In the genomic region with DNA sequence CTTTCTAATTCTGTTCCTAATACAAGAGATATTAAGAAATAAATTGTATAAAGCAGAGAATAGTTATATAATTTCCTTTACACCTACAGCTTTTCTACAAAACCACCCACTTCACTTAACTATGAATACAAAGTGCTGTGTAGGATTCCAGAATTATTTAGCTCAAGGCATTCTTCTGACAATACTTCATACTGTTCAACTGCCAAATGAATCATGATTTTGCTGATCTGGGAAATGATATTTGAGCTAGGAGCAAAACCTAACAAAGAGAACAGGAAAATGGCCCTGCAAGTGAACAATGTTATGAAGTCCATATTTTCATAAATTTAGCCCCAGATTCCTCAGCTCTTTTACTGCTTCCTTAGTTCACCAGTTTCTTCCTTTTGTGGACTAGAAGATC, we compare ENCODE assay signal across 18 cellular contexts. TPM values are rescaled to one million over a fixed set of nuclear protein-coding genes. Genes with fewer than 3 reads are reported as not detected.
DNase-seq lines count a peak whose midpoint lies in the region; ATAC-seq, FAIRE-seq and TF ChIP-seq lines count a peak whose summit lies in the region.
"Had no signal": no experiment of that assay in that cellular context is flagged by ENCODE, and none has a peak within 500 bp of the region (broad histone marks: within the 10 kb centered on the region; RNA-seq: fewer than 3 reads in every experiment).

No MANE protein-coding gene starts in this region.

- no peak overlapping the region for H3K4me3 Mint-ChIP-seq in T-helper 17 cell
- H3K4me3 Mint-ChIP-seq: activated naive CD8-positive, alpha-beta T cell; effector memory CD8-positive, alpha-beta T cell; memory B cell had no signal

- no peaks in the 10 kb centered on the region for H3K27me3 Mint-ChIP-seq in T-helper 17 cell
- H3K27me3 Mint-ChIP-seq: activated naive CD8-positive, alpha-beta T cell; effector memory CD8-positive, alpha-beta T cell; memory B cell had no signal

- peak overlapping the region; percentile 32 for H3K27ac Mint-ChIP-seq in T-helper 17 cell
- H3K27ac Mint-ChIP-seq: activated naive CD8-positive, alpha-beta T cell; memory B cell had no signal

- H3K4me1 ChIP-seq in endothelial cell of umbilical vein (ENCODE audit: control insufficient read depth, extremely low read depth, insufficient read depth, low read length) (peaks cover 12% of the 10 kb centered on the region), HepG2 (ENCODE audit: insufficient read depth, low read length) (no peaks in the 10 kb centered on the region), kidney (ENCODE audit: control insufficient read depth in 1 of 2, insufficient read depth in 1 of 2, low read depth in 1 of 2, low read length in 2 of 2) (no peaks in the 10 kb centered on the region)
- H3K4me1 ChIP-seq: HAP-1 had no signal

- FAIRE-seq in endothelial cell of umbilical vein (lab: Jason Lieb, UNC) (peak; percentile 92), HepG2 (lab: Jason Lieb, UNC) (no peak), kidney (lab: Jason Lieb, UNC) (no peak)
- FAIRE-seq: GM18507, TTC549 had no signal

- H3K36me3 ChIP-seq in endothelial cell of umbilical vein (ENCODE audit: control insufficient read depth in 2 of 2, extremely low read depth in 1 of 2, insufficient read depth in 2 of 2, low read length in 2 of 2), result peaks cover 7 to 9% of the 10 kb centered on the region in 2 experiments
- peaks cover 10 to 62% of the 10 kb centered on the region in 2 experiments for H3K36me3 ChIP-seq in HepG2 (replicated peaks in 1 of 2; ENCODE audit: control insufficient read depth in 1 of 2, insufficient read depth in 2 of 2, low read length in 2 of 2)
- H3K36me3 ChIP-seq in kidney (ENCODE audit: control insufficient read depth in 1 of 2, insufficient read depth in 2 of 2, low read length in 2 of 2), result peaks cover 27 to 66% of the 10 kb centered on the region in 2 donors

- in situ Hi-C loops in HepG2 (cut with HindIII; ENCODE audit: extremely low pct_ligation_motif_present, low pct_unique_long_range_greater_than_20kb), result no loop called here

- H3K4me1 Mint-ChIP-seq in T-helper 17 cell, result peaks cover 9% of the 10 kb centered on the region
- H3K4me1 Mint-ChIP-seq: memory B cell had no signal

- peaks cover 10% of the 10 kb centered on the region for H3K36me3 Mint-ChIP-seq in T-helper 17 cell (ENCODE audit: low read depth)

- peak overlapping the region; percentile 67 for H2AFZ ChIP-seq in endothelial cell of umbilical vein (ENCODE audit: low read depth, low read length)
- no peak overlapping the region for H2AFZ ChIP-seq in HepG2 (ENCODE audit: low read length)

- H3K27ac ChIP-seq in endothelial cell of umbilical vein (ENCODE audit: insufficient read depth, low read depth, low read length), result peak overlapping the region; percentile 83
- no peak overlapping the region for H3K27ac ChIP-seq in HepG2 (ENCODE audit: extremely low read length, insufficient read depth, low read length)
- no peak overlapping the region for H3K27ac ChIP-seq in kidney (ENCODE audit: low read depth in 2 of 2, low read length in 2 of 2)
- H3K27ac ChIP-seq: C4-2B, RWPE1 had no signal

- no peak for TF ChIP-seq RAD21 in HepG2 (CRISPR knock-in tag; IDR thresholded peaks at IDR 0.05)

- H3K4me3 ChIP-seq in endothelial cell of umbilical vein (replicated peaks in 1 of 3; ENCODE audit: insufficient read depth in 1 of 3, low read depth in 1 of 3, low read length in 3 of 3) (no peak overlapping the region), HepG2 (replicated peaks in 1 of 3; ENCODE audit: insufficient read depth in 1 of 3, low read depth in 2 of 3, low read length in 3 of 3) (no peak overlapping the region), kidney (ENCODE audit: low read length in 2 of 2) (no peak overlapping the region)
- H3K4me3 ChIP-seq: HAP-1 had no signal

- no peak for ATAC-seq in T-helper 17 cell
- no peak for ATAC-seq in HepG2
- no peak for ATAC-seq in HG02588 (IDR thresholded peaks at IDR 0.05; ENCODE audit: unreplicated experiment)
- ATAC-seq: effector memory CD8-positive, alpha-beta T cell had no signal

- no peaks in the 10 kb centered on the region for H3K27me3 ChIP-seq in endothelial cell of umbilical vein (ENCODE audit: control insufficient read depth in 2 of 2, insufficient read depth in 2 of 2, low read length in 2 of 2)
- H3K27me3 ChIP-seq in HepG2 (ENCODE audit: control insufficient read depth in 1 of 2, insufficient read depth in 2 of 2, low read length in 2 of 2), result no peaks in the 10 kb centered on the region

- TF ChIP-seq POLR2A in endothelial cell of umbilical vein (IDR thresholded peaks at IDR 0.05; ENCODE audit: low read depth, low read length) (no peak), HepG2 (IDR thresholded peaks at IDR 0.05; ENCODE audit: insufficient read depth in 1 of 2, low read depth in 2 of 2, low read length in 2 of 2) (no peak)

- H3K9ac ChIP-seq in endothelial cell of umbilical vein (replicated peaks; ENCODE audit: extremely low read depth, insufficient read depth, low read length) (peak overlapping the region; percentile 73), HepG2 (ENCODE audit: insufficient read depth, low read depth, low read length) (no peak overlapping the region), kidney (ENCODE audit: low read length in 2 of 2) (no peak overlapping the region)

- dilution Hi-C loops in endothelial cell of umbilical vein (cut with MboI; ENCODE audit: extremely low pct_ligation_motif_present, low sequenced_read_pairs), result no loop called here

- POLR2A ChIA-PET in endothelial cell of umbilical vein (lab: Charles Lee) (interaction anchor here (0.8 kb wide), 1 partner anchor 10 kb away, joined by 3 read pairs; no protein-coding TSS in a partner anchor), HepG2 (lab: Yijun Ruan, JAX) (interaction anchor here (1.0 kb wide), 1 partner anchor 56 kb away, joined by 3 read pairs; the partner anchor contains the start of genes NUDT21 and OGFOD1)

- BruUV-seq in endothelial cell of umbilical vein (replicated peaks; lab: Mats Ljungman, UMichigan) (no TSS peak), HepG2 (replicated peaks; lab: Mats Ljungman, UMichigan) (no TSS peak)

- no peak for TF ChIP-seq EP300 in HepG2 (IDR thresholded peaks at IDR 0.05; ENCODE audit: low read depth in 2 of 2, low read length in 2 of 2)
- TF ChIP-seq EP300 in HepG2 (CRISPR knock-in tag; IDR thresholded peaks at IDR 0.05; ENCODE audit: borderline replicate concordance), result no peak

- H3K9me1 ChIP-seq in endothelial cell of umbilical vein (replicated peaks; ENCODE audit: control insufficient read depth, extremely low read depth, insufficient read depth, low read length), result no peaks in the 10 kb centered on the region

- CTCF ChIA-PET in endothelial cell of umbilical vein (lab: Charles Lee), result interaction anchor here (1.0 to 1.4 kb wide), 7 partner anchors 9 to 195 kb away, joined by 3 to 14 read pairs (median 4); no protein-coding TSS in a partner anchor
- CTCF ChIA-PET in HepG2 (lab: Yijun Ruan, JAX; ENCODE audit: low intra/inter-chr PET ratio, low total read pairs), result no interaction called here

- peak overlapping the region; percentile 61 for H3K4me2 ChIP-seq in endothelial cell of umbilical vein (ENCODE audit: insufficient read depth, low read length)
- no peak overlapping the region for H3K4me2 ChIP-seq in HepG2 (ENCODE audit: low read depth, low read length)

- TF ChIP-seq CTCF in endothelial cell of umbilical vein (IDR thresholded peaks at IDR 0.05; ENCODE audit: extremely low read depth in 1 of 2, insufficient read depth in 1 of 2, low read depth in 1 of 2, low read length in 2 of 2) (no peak), HepG2 (CRISPR knock-in tag; IDR thresholded peaks at IDR 0.05) (no peak), kidney (IDR thresholded peaks at IDR 0.05; ENCODE audit: borderline replicate concordance, extremely low read depth, insufficient read depth) (no peak)

- intact Hi-C loops in endothelial cell of umbilical vein (cut with micrococcal nuclease) (no loop called here), HepG2 (cut with micrococcal nuclease; ENCODE audit: unreplicated experiment) (no loop called here), kidney (cut with DNase I) (no loop called here)

- H4K20me1 ChIP-seq in endothelial cell of umbilical vein (replicated peaks; ENCODE audit: control insufficient read depth, extremely low read depth, insufficient read depth, low read length), result no peaks in the 10 kb centered on the region
- H4K20me1 ChIP-seq in HepG2 (ENCODE audit: insufficient read depth, low read length), result no peaks in the 10 kb centered on the region

- DNase-seq in AG20443 (ENCODE audit: low spot score), result peak; percentile 62
- no peak for DNase-seq in T-helper 17 cell
- peak; percentile 92 for DNase-seq in endothelial cell of umbilical vein (ENCODE audit: low read depth, low spot score)
- peak; percentile 67 for DNase-seq in non-pigmented ciliary epithelial cell (ENCODE audit: low read depth)
- DNase-seq in HepG2 (ENCODE audit: low spot score), result no peak
- DNase-seq in SKM-1 treated with dmso at 0.1 percent for 144 hours (lab: John Stamatoyannopoulos, UW; ENCODE audit: unreplicated experiment), result no peak
- DNase-seq in kidney, result no peak
- DNase-seq: effector memory CD8-positive, alpha-beta T cell; NCI-H510A treated with DMSO at 0.1 percent for 48 hours; occipital lobe had no signal

- no peaks in the 10 kb centered on the region for H3K79me2 ChIP-seq in endothelial cell of umbilical vein (ENCODE audit: control insufficient read depth, insufficient read depth, low read length)
- no peaks in the 10 kb centered on the region for H3K79me2 ChIP-seq in HepG2 (ENCODE audit: insufficient read depth, low read length)

- H3K9me3 ChIP-seq in T-helper 17 cell (ENCODE audit: control insufficient read depth, low read length, poor library complexity, severe bottlenecking), result no peaks in the 10 kb centered on the region
- no peaks in the 10 kb centered on the region for H3K9me3 ChIP-seq in endothelial cell of umbilical vein (replicated peaks; ENCODE audit: control insufficient read depth, insufficient read depth, low read length)
- H3K9me3 ChIP-seq in HepG2 (ENCODE audit: low read length), result no peaks in the 10 kb centered on the region
- H3K9me3 ChIP-seq in kidney (ENCODE audit: control insufficient read depth in 1 of 2, low read length in 2 of 2), result no peaks in the 10 kb centered on the region
- H3K9me3 ChIP-seq: HAP-1 had no signal

RNA-seq across cellular contexts. Expression of gene BBS2, which starts 12.9 kb away (rescaled TPM):
- total RNA-seq in T-helper 17 cell (10 to 100 TPM; 47.2 to 60.9 TPM), endothelial cell of umbilical vein (33.3 and 44.8 TPM in 2 replicates), HepG2 (2016; rRNA removed; fragmentation: Illumina TruSeq; extraction: Trizol) (59.7 and 63.5 TPM in 2 replicates), kidney (64.2 TPM)
- polyA plus RNA-seq in endothelial cell of umbilical vein (36.7 and 37.6 TPM in 2 replicates), HepG2 (2011; rRNA removed) (58.2 and 68.3 TPM in 2 replicates), kidney (ENCODE audit: insufficient read depth, low read depth, low replicate concordance) (46.5 TPM)
- 29.1 and 30.1 TPM in 2 replicates for polyA plus RNA-seq in endothelial cell of umbilical vein (2011; cell fraction: cytosol; rRNA removed)
- polyA plus RNA-seq in endothelial cell of umbilical vein (2011; cell fraction: nucleus; rRNA removed), result 176 and 180 TPM in 2 replicates
- 53.0 and 53.8 TPM in 2 replicates for polyA plus RNA-seq in endothelial cell of umbilical vein (2012)
- 48.6 and 57.4 TPM in 2 replicates for polyA minus RNA-seq in endothelial cell of umbilical vein
- polyA minus RNA-seq in endothelial cell of umbilical vein (2011; cell fraction: cytosol; rRNA and poly(A)+ RNA removed), result 31.4 TPM
- 43.3 and 62.8 TPM in 2 replicates for polyA minus RNA-seq in endothelial cell of umbilical vein (2011; cell fraction: nucleus; rRNA and poly(A)+ RNA removed)
- total RNA-seq in HepG2 (2016; cell fraction: cytosol; rRNA removed; fragmentation: Illumina TruSeq; extraction: Trizol; ENCODE audit: low read depth), result 11.6 and 13.5 TPM in 2 replicates
- total RNA-seq in HepG2 (2016; cell fraction: insoluble cytoplasmic fraction; rRNA removed; fragmentation: Illumina TruSeq; extraction: Trizol), result 58.4 and 59.3 TPM in 2 replicates
- 13.6 and 15.7 TPM in 2 replicates for total RNA-seq in HepG2 (2016; cell fraction: membrane; rRNA removed; fragmentation: Illumina TruSeq; extraction: Trizol)
- total RNA-seq in HepG2 (2016; cell fraction: nucleus; rRNA removed; fragmentation: Illumina TruSeq; extraction: Trizol), result 42.3 and 45.1 TPM in 2 replicates
- polyA plus RNA-seq in HepG2 (2011; cell fraction: cytosol; rRNA removed), result 25.1 and 27.0 TPM in 2 replicates
- 95.3 and 104 TPM in 2 replicates for polyA plus RNA-seq in HepG2 (2011; cell fraction: nucleus; rRNA removed)
- 30.0 and 44.8 TPM in 2 replicates for polyA plus RNA-seq in HepG2 (2012)
- polyA plus RNA-seq in HepG2 (2016; cell fraction: cytosol; fragmentation: Illumina TruSeq; extraction: Trizol; ENCODE audit: low read depth), result 2.8 and 2.9 TPM in 2 replicates
- 44.4 and 54.3 TPM in 2 replicates for polyA plus RNA-seq in HepG2 (2016; cell fraction: insoluble cytoplasmic fraction; fragmentation: Illumina TruSeq; extraction: Trizol; ENCODE audit: low read depth)
- 3.6 and 5.8 TPM in 2 replicates for polyA plus RNA-seq in HepG2 (2016; cell fraction: membrane; fragmentation: Illumina TruSeq; extraction: Trizol; ENCODE audit: low read depth)
- polyA plus RNA-seq in HepG2 (2016; cell fraction: nucleus; fragmentation: Illumina TruSeq; extraction: Trizol; ENCODE audit: insufficient read depth, low read depth), result 51.0 and 65.6 TPM in 2 replicates
- polyA minus RNA-seq in HepG2 (2011; rRNA and poly(A)+ RNA removed; ENCODE audit: low replicate concordance), result 43.0 and 46.6 TPM in 2 replicates
- polyA minus RNA-seq in HepG2 (2011; cell fraction: cytosol; rRNA and poly(A)+ RNA removed), result 29.7 and 39.9 TPM in 2 replicates
- 56.1 and 67.9 TPM in 2 replicates for polyA minus RNA-seq in HepG2 (2011; cell fraction: nucleus; rRNA and poly(A)+ RNA removed)

RNA-seq across cellular contexts. Expression of gene OGFOD1, which starts 55.6 kb away (rescaled TPM):
- 10 to 100 TPM; 19.9 to 26.1 TPM for total RNA-seq in T-helper 17 cell
- total RNA-seq in endothelial cell of umbilical vein, result 52.3 and 54.8 TPM in 2 replicates
- 16.5 and 26.6 TPM in 2 replicates for polyA plus RNA-seq in endothelial cell of umbilical vein
- polyA plus RNA-seq in endothelial cell of umbilical vein (2011; cell fraction: cytosol; rRNA removed), result 31.0 and 40.1 TPM in 2 replicates
- polyA plus RNA-seq in endothelial cell of umbilical vein (2011; cell fraction: nucleus; rRNA removed), result 21.6 and 28.6 TPM in 2 replicates
- 71.1 and 84.9 TPM in 2 replicates for polyA plus RNA-seq in endothelial cell of umbilical vein (2012)
- polyA minus RNA-seq in endothelial cell of umbilical vein, result 32.9 and 47.5 TPM in 2 replicates
- 23.4 TPM for polyA minus RNA-seq in endothelial cell of umbilical vein (2011; cell fraction: cytosol; rRNA and poly(A)+ RNA removed)
- polyA minus RNA-seq in endothelial cell of umbilical vein (2011; cell fraction: nucleus; rRNA and poly(A)+ RNA removed), result 13.9 and 26.3 TPM in 2 replicates
- 81.3 and 160 TPM in 2 replicates for total RNA-seq in HepG2 (2016; rRNA removed; fragmentation: Illumina TruSeq; extraction: Trizol)
- total RNA-seq in HepG2 (2016; cell fraction: cytosol; rRNA removed; fragmentation: Illumina TruSeq; extraction: Trizol; ENCODE audit: low read depth), result 6.6 and 8.4 TPM in 2 replicates
- 86.8 and 157 TPM in 2 replicates for total RNA-seq in HepG2 (2016; cell fraction: insoluble cytoplasmic fraction; rRNA removed; fragmentation: Illumina TruSeq; extraction: Trizol)
- 20.3 and 27.2 TPM in 2 replicates for total RNA-seq in HepG2 (2016; cell fraction: membrane; rRNA removed; fragmentation: Illumina TruSeq; extraction: Trizol)
- total RNA-seq in HepG2 (2016; cell fraction: nucleus; rRNA removed; fragmentation: Illumina TruSeq; extraction: Trizol), result 53.7 and 58.7 TPM in 2 replicates
- 31.1 and 35.2 TPM in 2 replicates for polyA plus RNA-seq in HepG2 (2011; rRNA removed)
- 20.7 and 32.8 TPM in 2 replicates for polyA plus RNA-seq in HepG2 (2011; cell fraction: cytosol; rRNA removed)
- 11.1 and 14.6 TPM in 2 replicates for polyA plus RNA-seq in HepG2 (2011; cell fraction: nucleus; rRNA removed)
- 44.7 and 68.7 TPM in 2 replicates for polyA plus RNA-seq in HepG2 (2012)
- polyA plus RNA-seq in HepG2 (2016; cell fraction: cytosol; fragmentation: Illumina TruSeq; extraction: Trizol; ENCODE audit: low read depth), result 6.1 and 7.5 TPM in 2 replicates
- 139 and 141 TPM in 2 replicates for polyA plus RNA-seq in HepG2 (2016; cell fraction: insoluble cytoplasmic fraction; fragmentation: Illumina TruSeq; extraction: Trizol; ENCODE audit: low read depth)
- 14.8 and 18.5 TPM in 2 replicates for polyA plus RNA-seq in HepG2 (2016; cell fraction: membrane; fragmentation: Illumina TruSeq; extraction: Trizol; ENCODE audit: low read depth)
- polyA plus RNA-seq in HepG2 (2016; cell fraction: nucleus; fragmentation: Illumina TruSeq; extraction: Trizol; ENCODE audit: insufficient read depth, low read depth), result 48.7 and 52.3 TPM in 2 replicates
- 28.6 and 57.3 TPM in 2 replicates for polyA minus RNA-seq in HepG2 (2011; rRNA and poly(A)+ RNA removed; ENCODE audit: low replicate concordance)
- polyA minus RNA-seq in HepG2 (2011; cell fraction: cytosol; rRNA and poly(A)+ RNA removed), result 24.4 and 40.4 TPM in 2 replicates
- 61.2 and 74.1 TPM in 2 replicates for polyA minus RNA-seq in HepG2 (2011; cell fraction: nucleus; rRNA and poly(A)+ RNA removed)
- total RNA-seq in kidney, result 39.4 TPM
- 16.1 TPM for polyA plus RNA-seq in kidney (ENCODE audit: insufficient read depth, low read depth, low replicate concordance)

RNA-seq across cellular contexts. Expression of gene NUDT21, which starts 55.8 kb away (rescaled TPM):
- total RNA-seq in T-helper 17 cell, result 10 to 100 TPM; 84.8 to 92.2 TPM
- total RNA-seq in endothelial cell of umbilical vein, result 155 and 158 TPM in 2 replicates
- polyA plus RNA-seq in endothelial cell of umbilical vein, result 48.2 and 56.4 TPM in 2 replicates
- 63.1 and 71.1 TPM in 2 replicates for polyA plus RNA-seq in endothelial cell of umbilical vein (2011; cell fraction: cytosol; rRNA removed)
- 40.0 and 43.5 TPM in 2 replicates for polyA plus RNA-seq in endothelial cell of umbilical vein (2011; cell fraction: nucleus; rRNA removed)
- 110 and 149 TPM in 2 replicates for polyA plus RNA-seq in endothelial cell of umbilical vein (2012)
- polyA minus RNA-seq in endothelial cell of umbilical vein, result 94.2 and 106 TPM in 2 replicates
- 82.9 TPM for polyA minus RNA-seq in endothelial cell of umbilical vein (2011; cell fraction: cytosol; rRNA and poly(A)+ RNA removed)
- polyA minus RNA-seq in endothelial cell of umbilical vein (2011; cell fraction: nucleus; rRNA and poly(A)+ RNA removed), result 45.8 and 50.7 TPM in 2 replicates
- 210 and 320 TPM in 2 replicates for total RNA-seq in HepG2 (2016; rRNA removed; fragmentation: Illumina TruSeq; extraction: Trizol)
- 59.7 and 74.4 TPM in 2 replicates for total RNA-seq in HepG2 (2016; cell fraction: cytosol; rRNA removed; fragmentation: Illumina TruSeq; extraction: Trizol; ENCODE audit: low read depth)
- 213 and 328 TPM in 2 replicates for total RNA-seq in HepG2 (2016; cell fraction: insoluble cytoplasmic fraction; rRNA removed; fragmentation: Illumina TruSeq; extraction: Trizol)
- total RNA-seq in HepG2 (2016; cell fraction: membrane; rRNA removed; fragmentation: Illumina TruSeq; extraction: Trizol), result 88.9 and 94.1 TPM in 2 replicates
- total RNA-seq in HepG2 (2016; cell fraction: nucleus; rRNA removed; fragmentation: Illumina TruSeq; extraction: Trizol), result 86.2 and 94.1 TPM in 2 replicates
- 162 and 177 TPM in 2 replicates for polyA plus RNA-seq in HepG2 (2011; rRNA removed)
- 66.5 and 107 TPM in 2 replicates for polyA plus RNA-seq in HepG2 (2011; cell fraction: cytosol; rRNA removed)
- polyA plus RNA-seq in HepG2 (2011; cell fraction: nucleus; rRNA removed), result 51.0 and 61.4 TPM in 2 replicates
- polyA plus RNA-seq in HepG2 (2012), result 136 and 140 TPM in 2 replicates
- 77.0 and 85.0 TPM in 2 replicates for polyA plus RNA-seq in HepG2 (2016; cell fraction: cytosol; fragmentation: Illumina TruSeq; extraction: Trizol; ENCODE audit: low read depth)
- polyA plus RNA-seq in HepG2 (2016; cell fraction: insoluble cytoplasmic fraction; fragmentation: Illumina TruSeq; extraction: Trizol; ENCODE audit: low read depth), result 268 and 272 TPM in 2 replicates
- polyA plus RNA-seq in HepG2 (2016; cell fraction: membrane; fragmentation: Illumina TruSeq; extraction: Trizol; ENCODE audit: low read depth), result 76.9 and 88.0 TPM in 2 replicates
- 92.2 and 106 TPM in 2 replicates for polyA plus RNA-seq in HepG2 (2016; cell fraction: nucleus; fragmentation: Illumina TruSeq; extraction: Trizol; ENCODE audit: insufficient read depth, low read depth)
- polyA minus RNA-seq in HepG2 (2011; rRNA and poly(A)+ RNA removed; ENCODE audit: low replicate concordance), result 103 and 183 TPM in 2 replicates
- polyA minus RNA-seq in HepG2 (2011; cell fraction: cytosol; rRNA and poly(A)+ RNA removed), result 89.5 and 101 TPM in 2 replicates
- 81.6 and 84.1 TPM in 2 replicates for polyA minus RNA-seq in HepG2 (2011; cell fraction: nucleus; rRNA and poly(A)+ RNA removed)
- total RNA-seq in kidney, result 117 TPM
- 47.1 TPM for polyA plus RNA-seq in kidney (ENCODE audit: insufficient read depth, low read depth, low replicate concordance)

RNA-seq across cellular contexts. Expression of gene MT4, which starts 57.9 kb away (rescaled TPM):
- total RNA-seq in T-helper 17 cell (not detected), endothelial cell of umbilical vein (not detected in 2 replicates), HepG2 (2016; rRNA removed; fragmentation: Illumina TruSeq; extraction: Trizol) (not detected in 2 replicates), kidney (not detected)
- polyA plus RNA-seq in endothelial cell of umbilical vein (not detected in 2 replicates), HepG2 (2011; rRNA removed) (not detected in 2 replicates), kidney (ENCODE audit: insufficient read depth, low read depth, low replicate concordance) (not detected)
- polyA plus RNA-seq in endothelial cell of umbilical vein (2011; cell fraction: cytosol; rRNA removed), result not detected in 2 replicates
- polyA plus RNA-seq in endothelial cell of umbilical vein (2011; cell fraction: nucleus; rRNA removed), result not detected in 2 replicates
- polyA plus RNA-seq in endothelial cell of umbilical vein (2012), result not detected in 2 replicates
- not detected in 2 replicates for polyA minus RNA-seq in endothelial cell of umbilical vein
- polyA minus RNA-seq in endothelial cell of umbilical vein (2011; cell fraction: cytosol; rRNA and poly(A)+ RNA removed), result not detected
- polyA minus RNA-seq in endothelial cell of umbilical vein (2011; cell fraction: nucleus; rRNA and poly(A)+ RNA removed), result not detected in 2 replicates
- not detected in 2 replicates for total RNA-seq in HepG2 (2016; cell fraction: cytosol; rRNA removed; fragmentation: Illumina TruSeq; extraction: Trizol; ENCODE audit: low read depth)
- not detected in 2 replicates for total RNA-seq in HepG2 (2016; cell fraction: insoluble cytoplasmic fraction; rRNA removed; fragmentation: Illumina TruSeq; extraction: Trizol)
- not detected in 2 replicates for total RNA-seq in HepG2 (2016; cell fraction: membrane; rRNA removed; fragmentation: Illumina TruSeq; extraction: Trizol)
- not detected in 2 replicates for total RNA-seq in HepG2 (2016; cell fraction: nucleus; rRNA removed; fragmentation: Illumina TruSeq; extraction: Trizol)
- polyA plus RNA-seq in HepG2 (2011; cell fraction: cytosol; rRNA removed), result not detected in 2 replicates
- not detected in 2 replicates for polyA plus RNA-seq in HepG2 (2011; cell fraction: nucleus; rRNA removed)
- polyA plus RNA-seq in HepG2 (2012), result not detected in 2 replicates
- not detected in 2 replicates for polyA plus RNA-seq in HepG2 (2016; cell fraction: cytosol; fragmentation: Illumina TruSeq; extraction: Trizol; ENCODE audit: low read depth)
- not detected in 2 replicates for polyA plus RNA-seq in HepG2 (2016; cell fraction: insoluble cytoplasmic fraction; fragmentation: Illumina TruSeq; extraction: Trizol; ENCODE audit: low read depth)
- not detected in 2 replicates for polyA plus RNA-seq in HepG2 (2016; cell fraction: membrane; fragmentation: Illumina TruSeq; extraction: Trizol; ENCODE audit: low read depth)
- not detected in 2 replicates for polyA plus RNA-seq in HepG2 (2016; cell fraction: nucleus; fragmentation: Illumina TruSeq; extraction: Trizol; ENCODE audit: insufficient read depth, low read depth)
- polyA minus RNA-seq in HepG2 (2011; rRNA and poly(A)+ RNA removed; ENCODE audit: low replicate concordance), result not detected in 2 replicates
- polyA minus RNA-seq in HepG2 (2011; cell fraction: cytosol; rRNA and poly(A)+ RNA removed), result not detected in 2 replicates
- not detected in 2 replicates for polyA minus RNA-seq in HepG2 (2011; cell fraction: nucleus; rRNA and poly(A)+ RNA removed)
- total RNA-seq: occipital lobe had no signal

Comparison
In these comparisons a context has a peak if more than half of its experiments do, and no peak if none do; other contexts are left out.
1. DNase-seq: peak in AG20443 (single experiment), endothelial cell of umbilical vein (single experiment) and non-pigmented ciliary epithelial cell (single experiment); none in T-helper 17 cell (0 of 3), HepG2 (single experiment), SKM-1 treated with dmso at 0.1 percent for 144 hours (single experiment) and kidney (single experiment).